28 cellular contexts compared by ENCODE assay signal in genomic region chr12:102351326-102351725, GRCh38.
"Had no signal": no experiment of that assay in that cellular context is flagged by ENCODE, and none has a peak within 500 bp of the region (broad histone marks: within the 10 kb centered on the region; RNA-seq: fewer than 3 reads in every experiment).

No MANE protein-coding gene starts in this region.

- H3K9me3 ChIP-seq: pancreas, prostate gland, right lobe of liver, suprapubic skin, testis, tibial artery, transverse colon, upper lobe of right lung, uterus had no signal

- H3K4me2 ChIP-seq: neural progenitor cell, smooth muscle cell had no signal

- H3K9ac ChIP-seq: neural progenitor cell had no signal

- H3K27me3 ChIP-seq: neural progenitor cell, pancreas, right lobe of liver, sigmoid colon, spleen, suprapubic skin, testis, tibial artery, transverse colon, upper lobe of right lung, uterus had no signal

- H3K4me3 ChIP-seq: neural progenitor cell, pancreas, prostate gland, right lobe of liver, sigmoid colon, skin epidermis, smooth muscle cell, spleen, suprapubic skin, testis, tibial artery, transverse colon, upper lobe of right lung, uterus had no signal

- H3K36me3 ChIP-seq: neural progenitor cell, pancreas, prostate gland, right lobe of liver, sigmoid colon, spleen, suprapubic skin, tibial artery, transverse colon, upper lobe of right lung had no signal

- H2AFZ ChIP-seq: neural progenitor cell had no signal

- H3K27ac ChIP-seq: neural progenitor cell, pancreas, prostate gland, right lobe of liver, sigmoid colon, skin epidermis, spleen, suprapubic skin, testis, tibial artery, transverse colon, upper lobe of right lung, uterus had no signal

- ATAC-seq: naive thymus-derived CD4-positive, alpha-beta T cell; natural killer cell; pancreas; right cardiac atrium; right lobe of liver; stimulated activated memory B cell treated with anti-CD40 and anti-IgM and Interleukin-4, amounts not matched to agents 10 μg/mL and 1 μg/mL and 100 μg/mL, for 72 hours; stimulated activated naive CD8-positive, alpha-beta T cell treated with anti-CD3 and anti-CD28 coated beads, Interleukin-15, amount 100 ng/mL, for 72 hours; stimulated activated naive CD8-positive, alpha-beta T cell treated with anti-CD3 and anti-CD28 coated beads, Interleukin-15, Interleukin-2, amounts not matched to agents 100 U/mL and 50 U/mL, for 24 hours; upper lobe of right lung had no signal

- H3K4me1 ChIP-seq: neural progenitor cell, pancreas, prostate gland, right lobe of liver, spleen, suprapubic skin, testis, transverse colon, upper lobe of right lung, uterus had no signal

- DNase-seq: naive thymus-derived CD4-positive, alpha-beta T cell; natural killer cell; occipital lobe; pancreas; right cardiac atrium; right lobe of liver; sigmoid colon; spleen; stimulated activated CD4-positive, alpha-beta T cell treated with anti-CD3 and anti-CD28 coated beads, Interleukin-12 subunit alpha, Interleukin-12 subunit beta, amount 100 ng/mL, for 4 hours; stimulated activated CD4-positive, alpha-beta T cell treated with anti-CD3 and anti-CD28 coated beads, Interleukin-1b, Interleukin-23, amount 100 ng/mL, for 48 hours; stimulated activated CD4-positive, alpha-beta T cell treated with anti-CD3 and anti-CD28 coated beads, Interleukin-4, amount 100 ng/mL, for 1 hour; stimulated activated CD4-positive, alpha-beta T cell treated with anti-CD3 and anti-CD28 coated beads, Interleukin-4, amount 100 ng/mL, for 4 hours; stimulated activated CD8-positive, alpha-beta memory T cell treated with anti-CD3 and anti-CD28 coated beads, Interleukin-4, amount 100 ng/mL, for 48 hours; stimulated activated naive CD4-positive, alpha-beta T cell; stimulated activated naive CD8-positive, alpha-beta T cell treated with anti-CD3 and anti-CD28 coated beads, Interleukin-15, amount 100 ng/mL, for 72 hours; stimulated activated naive CD8-positive, alpha-beta T cell treated with anti-CD3 and anti-CD28 coated beads, Interleukin-15, Interleukin-2, amounts not matched to agents 100 U/mL and 50 U/mL, for 24 hours; substantia nigra; testis; tibial artery; transverse colon; upper lobe of right lung; uterus had no signal
